ENCODE assay signal across 4 cellular contexts in the genomic region with DNA sequence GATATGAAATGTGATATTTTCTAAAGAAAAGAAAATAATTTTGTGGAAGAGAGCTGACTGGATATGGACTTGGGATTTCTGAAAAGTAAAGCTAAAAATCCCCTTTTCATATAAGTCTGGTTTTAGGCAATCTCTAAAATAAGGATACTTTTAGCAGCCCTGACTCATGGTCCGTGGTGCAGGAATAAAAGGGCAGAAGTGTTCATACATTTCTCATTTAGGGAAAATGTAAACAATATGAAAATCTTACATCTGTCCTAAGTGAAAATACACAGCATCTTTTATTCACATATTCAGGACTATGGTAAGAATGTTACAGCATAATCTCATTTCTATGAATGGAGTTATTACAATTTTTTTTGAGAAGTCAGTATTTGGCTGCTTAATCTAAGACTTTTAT.
"Had no signal": no experiment of that assay in that cellular context is flagged by ENCODE, and none has a peak within 500 bp of the region (broad histone marks: within the 10 kb centered on the region; RNA-seq: fewer than 3 reads in every experiment).

No MANE protein-coding gene starts in this region.

- H3K27me3 Mint-ChIP-seq: IgD-negative memory B cell had no signal

- H3K4me2 ChIP-seq: KMS-11 had no signal

- H3K9me3 Mint-ChIP-seq: HFFc6 had no signal

- H3K4me3 Mint-ChIP-seq: HFFc6, IgD-negative memory B cell had no signal

- H3K9ac ChIP-seq: KMS-11 had no signal

- H3K27ac ChIP-seq: KMS-11 had no signal

- DNase-seq: HFFc6, KBM-7 had no signal

- H3K27ac Mint-ChIP-seq: HFFc6, IgD-negative memory B cell had no signal
